In genomic region chr4:98688416-98689290, GRCh38 we compare ENCODE assay signal across 10 cellular contexts. TPM values are rescaled to one million over a fixed set of nuclear protein-coding genes. Genes with fewer than 3 reads are reported as not detected.
A peak's percentile ranks its signal among the peaks of the same experiment; 100 is the strongest.
DNase-seq lines count a peak whose midpoint lies in the region; ATAC-seq, FAIRE-seq and TF ChIP-seq lines count a peak whose summit lies in the region.
"Had no signal": no experiment of that assay in that cellular context is flagged by ENCODE, and none has a peak within 500 bp of the region (broad histone marks: within the 10 kb centered on the region; RNA-seq: fewer than 3 reads in every experiment).

No MANE protein-coding gene starts in this region.

- DNase-seq in Daoy (ENCODE audit: low read depth): peak; percentile 58
- DNase-seq in NCI-H226: peak; percentile 34
- DNase-seq in K562 (ENCODE audit: extremely low read depth in 1 of 4, low spot score in 3 of 4): peak; percentile 44 to 62 (median 53)
- no peak for DNase-seq in natural killer cell
- no peak for DNase-seq in GM13976 (ENCODE audit: low spot score)
- DNase-seq in GM23338 (ENCODE audit: low spot score): no peak
- no peak for DNase-seq in hypothalamus (lab: John Stamatoyannopoulos, UW)
- DNase-seq: SHP77 treated with DMSO at 0.1 percent for 48 hours had no signal

- intact Hi-C loops in K562 (cut with micrococcal nuclease): no loop called here
- intact Hi-C loops in natural killer cell (cut with micrococcal nuclease): no loop called here

- POLR2A ChIA-PET in K562 (lab: Yijun Ruan, JAX): interaction anchor here (0.7 to 1.2 kb wide), 2 partner anchors 9 to 212 kb away, joined by 3 to 4 read pairs; no protein-coding TSS in a partner anchor

- H3K36me3 Mint-ChIP-seq in natural killer cell: no peaks in the 10 kb centered on the region
- no peaks in the 10 kb centered on the region for H3K36me3 Mint-ChIP-seq in GM23338 (ENCODE audit: low read depth)

- H3K4me2 ChIP-seq in K562 (ENCODE audit: insufficient read depth, low read length): no peak overlapping the region
- no peak overlapping the region for H3K4me2 ChIP-seq in GM23338

- no peak overlapping the region for H3K9ac ChIP-seq in K562 (ENCODE audit: insufficient read depth in 1 of 2, low read depth in 2 of 2, low read length in 2 of 2)

- in situ Hi-C loops in K562 (cut with MboI): no loop called here
- in situ Hi-C loops in GM13976 (cut with MboI; ENCODE audit: low sequenced_read_pairs, unreplicated experiment): no loop called here

- peak; percentile 65 for ATAC-seq in K562
- peak in 1 of 3 donors; percentile 24 for ATAC-seq in natural killer cell
- ATAC-seq in GM21390 (IDR thresholded peaks at IDR 0.05; ENCODE audit: unreplicated experiment): no peak
- no peak for ATAC-seq in GM23338

- H3K9me1 ChIP-seq in K562 (ENCODE audit: control insufficient read depth, insufficient read depth, low read length): no peaks in the 10 kb centered on the region

- BruUV-seq in K562 (replicated peaks; lab: Mats Ljungman, UMichigan): no TSS peak

- H3K27me3 ChIP-seq in K562 (ENCODE audit: control insufficient read depth in 2 of 2, insufficient read depth in 2 of 2, low read length in 2 of 2): no peaks in the 10 kb centered on the region
- H3K27me3 ChIP-seq in GM23338 (ENCODE audit: insufficient read depth): no peaks in the 10 kb centered on the region

- H3K4me1 ChIP-seq in K562 (replicated peaks in 1 of 2; ENCODE audit: control insufficient read depth in 2 of 2, insufficient read depth in 2 of 2, low read length in 2 of 2) (peaks cover 5 to 26% of the 10 kb centered on the region in 2 experiments; a peak in 3 of 5 replicates), GM23338 (ENCODE audit: insufficient read depth) (peaks cover 10% of the 10 kb centered on the region)

- H3K9me3 Mint-ChIP-seq in natural killer cell (peaks cover 0 to 2% of the 10 kb centered on the region in 2 donors), GM23338 (no peaks in the 10 kb centered on the region)

- peak overlapping the region; percentile 5 for H3K4me3 Mint-ChIP-seq in natural killer cell
- H3K4me3 Mint-ChIP-seq in GM23338: no peak overlapping the region

- no peak for TF ChIP-seq RAD21 in K562 (CRISPR knock-in tag; conservative IDR thresholded peaks at IDR 0.05 in 1 of 2, IDR thresholded peaks at IDR 0.05 in 1 of 2)

- no peak overlapping the region for H3K27ac Mint-ChIP-seq in natural killer cell
- no peak overlapping the region for H3K27ac Mint-ChIP-seq in GM23338

- TF ChIP-seq POLR2A in K562 (conservative IDR thresholded peaks at IDR 0.05): no peak

- H3K9me2 ChIP-seq in GM23338 (ENCODE audit: insufficient read depth): peaks cover 13% of the 10 kb centered on the region

- H2AFZ ChIP-seq in K562 (ENCODE audit: low read depth, low read length) (peak overlapping the region; percentile 34; the same call in 1 of the 2 replicates), GM23338 (no peak overlapping the region)

- H3K27ac ChIP-seq in K562 (ENCODE audit: extremely low read depth, low read depth, low read length) (no peak overlapping the region), GM23338 (ENCODE audit: low read depth) (no peak overlapping the region)
- H3K27ac ChIP-seq: HL-60 had no signal

- peak; percentile 14; the same call in 1 of the 2 replicates for TF ChIP-seq EP300 in K562 (IDR thresholded peaks at IDR 0.05; ENCODE audit: low read length)

- H3K4me3 ChIP-seq in K562: no peak overlapping the region
- no peak overlapping the region for H3K4me3 ChIP-seq in GM23338

- TF ChIP-seq CTCF in K562 (IDR thresholded peaks at IDR 0.05 in 2 of 3, conservative IDR thresholded peaks at IDR 0.05 in 1 of 3; ENCODE audit: insufficient read depth in 2 of 3, low read depth in 1 of 3, low read length in 3 of 3) (no peak), natural killer cell (IDR thresholded peaks at IDR 0.05) (no peak), GM13976 (IDR thresholded peaks at IDR 0.05; ENCODE audit: borderline replicate concordance, control extremely low read depth, extremely low read depth, insufficient read depth, missing control alignments) (no peak), GM23338 (conservative IDR thresholded peaks at IDR 0.05; ENCODE audit: low read depth in 2 of 2) (no peak)

- no peaks in the 10 kb centered on the region for H3K9me3 ChIP-seq in K562 (replicated peaks; ENCODE audit: control insufficient read depth, insufficient read depth, low read depth, low read length)

- H4K20me1 ChIP-seq in K562 (replicated peaks; ENCODE audit: control insufficient read depth, insufficient read depth, low read length) (no peaks in the 10 kb centered on the region), GM23338 (replicated peaks; ENCODE audit: insufficient read depth) (no peaks in the 10 kb centered on the region)

- H3K4me1 Mint-ChIP-seq in natural killer cell: peaks cover 7 to 13% of the 10 kb centered on the region in 2 donors
- H3K4me1 Mint-ChIP-seq in GM23338: peaks cover 11% of the 10 kb centered on the region

- H3K79me2 ChIP-seq in K562 (ENCODE audit: control insufficient read depth, insufficient read depth, low read length) (no peaks in the 10 kb centered on the region), GM23338 (replicated peaks; ENCODE audit: insufficient read depth) (no peaks in the 10 kb centered on the region)

- CTCF ChIA-PET in K562 (lab: Yijun Ruan, JAX; ENCODE audit: low intra/inter-chr PET ratio): no interaction called here

- 9% methylated on average over 5 of the region's 5 CpGs for WGBS in K562 (ENCODE audit: insufficient coverage, low coverage, missing lambda C conversion rate)

- FAIRE-seq in K562 (lab: Jason Lieb, UNC): peak; percentile 73

- no peaks in the 10 kb centered on the region for H3F3A ChIP-seq in GM23338 (replicated peaks; ENCODE audit: low read depth)

- H3K36me3 ChIP-seq in K562 (ENCODE audit: control insufficient read depth, insufficient read depth, low read length) (no peaks in the 10 kb centered on the region), GM23338 (ENCODE audit: insufficient read depth) (no peaks in the 10 kb centered on the region)

- H3K27me3 Mint-ChIP-seq in natural killer cell (ENCODE audit: low read depth in 2 of 2) (peaks cover 0 to 14% of the 10 kb centered on the region in 2 donors), GM23338 (ENCODE audit: insufficient read depth, low read depth, poor library complexity) (peaks cover 2% of the 10 kb centered on the region)

TF ChIP-seq in K562, 482 proteins besides CTCF, POLR2A, EP300 and RAD21 (continues in another document):
- TF ChIP-seq NCOA1 (IDR thresholded peaks at IDR 0.05; ENCODE audit: low read depth) (no peak), RBBP5 (IDR thresholded peaks at IDR 0.05; ENCODE audit: borderline replicate concordance, insufficient read depth, low read length, poor library complexity, severe bottlenecking) (no peak), ZNF3 (CRISPR knock-in tag; IDR thresholded peaks at IDR 0.05) (no peak), JUND (IDR thresholded peaks at IDR 0.05; ENCODE audit: borderline replicate concordance, low read depth, low read length) (peak; percentile 54; the same call in 1 of the 2 replicates), JUND (tag; IDR thresholded peaks at IDR 0.05; ENCODE audit: borderline replicate concordance, low read depth, low read length) (0 out of 3 replicates have a peak, but pooled peaks have one; percentile 24), SMARCA4 (IDR thresholded peaks at IDR 0.05) (0 out of 2 replicates have a peak, but pooled peaks have one; percentile 22), HDAC6 (IDR thresholded peaks at IDR 0.05; ENCODE audit: low read depth, low read length) (no peak), ETV5 (CRISPR knock-in tag; IDR thresholded peaks at IDR 0.05; ENCODE audit: low read depth) (0 out of 2 replicates have a peak, but pooled peaks have one; percentile 20), ZNF133 (CRISPR knock-in tag; IDR thresholded peaks at IDR 0.05) (no peak)

TF ChIP-seq in GM23338, 12 proteins besides CTCF, POLR2A, EP300 and RAD21 (continues in another document):
- no peak for TF ChIP-seq EZH2phosphoT487 (IDR thresholded peaks at IDR 0.05; ENCODE audit: unreplicated experiment)

RNA-seq across cellular contexts. Expression of gene TSPAN5, which starts 30.2 kb away (rescaled TPM):
- 13.4 and 13.6 TPM in 2 replicates for total RNA-seq in Daoy (2014; rRNA removed; shearing (Covaris generic))
- total RNA-seq in K562 (2011; cell fraction: chromatin; rRNA removed; ENCODE audit: low replicate concordance): 1.8 and 1.9 TPM in 2 replicates
- 0.79 and 3.2 TPM in 2 replicates for total RNA-seq in K562 (2011; cell fraction: nucleolus; rRNA removed)
- total RNA-seq in K562 (2011; cell fraction: nucleoplasm; rRNA removed): 0.59 and 2.9 TPM in 2 replicates
- total RNA-seq in K562 (2014; rRNA removed) (0.61 and 0.86 TPM in 2 replicates), K562 (2014; rRNA removed; fragmentation: Illumina TruSeq; extraction: Trizol) (0.69 and 0.80 TPM in 2 replicates), K562 (2015; rRNA removed; fragmentation: Illumina TruSeq; extraction: Trizol) (0.38 and 0.58 TPM in 2 replicates), K562 (2021) (1.5 TPM in 2 replicates), natural killer cell (10 to 100 TPM in 2 of 3 donors, 1 to 10 TPM in 1; 6.8 to 13.7 (median 11.4) TPM)
- polyA plus RNA-seq in K562 (2011; rRNA removed) (0.60 and 6.6 TPM in 2 replicates), K562 (2014; fragmentation: Illumina TruSeq; extraction: Trizol) (0.88 and 1.1 TPM in 2 replicates), K562 (2014; fragmentation: Nextera tagmentation; extraction: Ambion mirVana) (under 1 TPM; 0.59 to 0.73 TPM), K562 (2014; rRNA removed) (0.62 and 1.2 TPM in 2 replicates), GM23338 (2016; fragmentation: Nextera tagmentation; extraction: Ambion mirVana) (18.2 and 18.6 TPM in 2 replicates)
- polyA plus RNA-seq in K562 (2011; cell fraction: cytosol; rRNA removed): 0.59 and 3.8 TPM in 2 replicates
- polyA plus RNA-seq in K562 (2011; cell fraction: nucleus; rRNA removed): 0.51 and 3.1 TPM in 2 replicates
- polyA plus RNA-seq in K562 (2012): 1.2 and 1.5 TPM in 2 replicates
- polyA minus RNA-seq in K562 (2011; rRNA and poly(A)+ RNA removed): 0.93 and 5.2 TPM in 2 replicates
- polyA minus RNA-seq in K562 (2011; cell fraction: cytosol; rRNA and poly(A)+ RNA removed): 4.5 TPM in 1 of 2 replicates, not detected in the other
- polyA minus RNA-seq in K562 (2011; cell fraction: nucleus; rRNA and poly(A)+ RNA removed): 0.22 and 1.9 TPM in 2 replicates
- total RNA-seq in GM23338 (2014; rRNA removed; shearing (Covaris generic)): 21.5 and 24.6 TPM in 2 replicates

Comparison
In these comparisons a context has a peak if more than half of its experiments do, and no peak if none do; other contexts are left out.
1. DNase-seq: peak in Daoy (single experiment), NCI-H226 (single experiment) and K562 (4 of 4); none in natural killer cell (single experiment), GM13976 (single experiment), GM23338 (single experiment) and hypothalamus (0 of 51).